Comparison of ENCODE assay signal across 11 cellular contexts in the genomic region with DNA sequence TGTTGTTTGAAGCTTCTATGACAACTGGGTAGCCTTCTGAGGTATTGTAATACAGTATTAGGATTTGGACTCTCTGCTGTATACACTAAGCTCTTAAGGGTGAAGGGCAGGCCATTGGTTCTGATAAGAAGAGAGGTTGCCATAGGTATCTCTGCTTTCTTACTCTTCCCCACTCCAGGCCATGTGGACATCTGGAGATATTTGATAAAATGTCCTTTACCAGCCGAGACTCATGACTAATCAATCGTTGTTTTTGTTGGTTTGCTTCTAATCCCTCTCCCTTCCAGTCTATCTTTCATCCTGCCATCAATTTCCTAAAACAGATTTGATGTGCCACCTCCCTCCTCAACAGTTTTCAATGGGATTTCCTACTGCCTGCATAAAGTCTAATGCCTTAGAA.
DNase-seq lines count a peak whose midpoint lies in the region; ATAC-seq, FAIRE-seq and TF ChIP-seq lines count a peak whose summit lies in the region.
"Had no signal": no experiment of that assay in that cellular context is flagged by ENCODE, and none has a peak within 500 bp of the region (broad histone marks: within the 10 kb centered on the region; RNA-seq: fewer than 3 reads in every experiment).

No MANE protein-coding gene starts in this region.

- H2AK5ac ChIP-seq in mesenchymal stem cell (ENCODE audit: low read length, severe bottlenecking): no peak overlapping the region

- H3K27ac ChIP-seq in HUES64 (ENCODE audit: low read depth, low read length) (peak overlapping the region; percentile 99), astrocyte (ENCODE audit: low read depth, low read length) (peak overlapping the region; percentile 96), mesenchymal stem cell (ENCODE audit: low read length, poor library complexity, severe bottlenecking) (peak overlapping the region; percentile 93)

- TF ChIP-seq CTCF in Calu3 (IDR thresholded peaks at IDR 0.05; ENCODE audit: unreplicated experiment) (no peak), astrocyte (IDR thresholded peaks at IDR 0.05; ENCODE audit: insufficient read depth, low read depth, low read length) (no peak), GM10248 (IDR thresholded peaks at IDR 0.05; ENCODE audit: control extremely low read depth, extremely low read depth, low read depth, missing control alignments) (no peak)

- H3K4me1 Mint-ChIP-seq in Calu3 (ENCODE audit: low read depth, unreplicated experiment): peaks cover 51% of the 10 kb centered on the region
- H3K4me1 Mint-ChIP-seq in astrocyte (ENCODE audit: low read depth, unreplicated experiment): peaks cover 55% of the 10 kb centered on the region

- H3K27me3 Mint-ChIP-seq in Calu3 (ENCODE audit: unreplicated experiment) (no peaks in the 10 kb centered on the region), astrocyte (ENCODE audit: low read depth, unreplicated experiment) (peaks cover under 1% of the 10 kb centered on the region)
- H3K27me3 Mint-ChIP-seq: naive thymus-derived CD4-positive, alpha-beta T cell had no signal

- no peak overlapping the region for H4K91ac ChIP-seq in mesenchymal stem cell (ENCODE audit: low read length)

- no peak overlapping the region for H4K8ac ChIP-seq in mesenchymal stem cell (ENCODE audit: low read length)

- H3K27ac Mint-ChIP-seq in Calu3 (ENCODE audit: unreplicated experiment): peak overlapping the region; percentile 76
- H3K27ac Mint-ChIP-seq in astrocyte (ENCODE audit: unreplicated experiment): peak overlapping the region; percentile 100

- H2BK120ac ChIP-seq in mesenchymal stem cell (ENCODE audit: low read depth, low read length): no peak overlapping the region

- no peak overlapping the region for H2BK5ac ChIP-seq in mesenchymal stem cell (ENCODE audit: low read depth, low read length, poor library complexity, severe bottlenecking)

- H3K27me3 ChIP-seq in HUES64 (ENCODE audit: insufficient read depth, low read length): no peaks in the 10 kb centered on the region
- H3K27me3 ChIP-seq in astrocyte (ENCODE audit: insufficient read depth, low read length): no peaks in the 10 kb centered on the region
- no peaks in the 10 kb centered on the region for H3K27me3 ChIP-seq in mesenchymal stem cell (ENCODE audit: control insufficient read depth in 1 of 2, insufficient read depth in 1 of 2, low read length in 2 of 2)

- POLR2A ChIA-PET in GM10248 (lab: Yijun Ruan, JAX): no interaction called here

- H3K4ac ChIP-seq in mesenchymal stem cell (ENCODE audit: low read depth in 1 of 2, low read length in 2 of 2): no peak overlapping the region

- 82% methylated on average over 2 of the region's 2 CpGs for WGBS in HUES64
- WGBS in mesenchymal stem cell: 11% methylated on average over 2 of the region's 2 CpGs

- peak overlapping the region in 1 of 2 experiments; percentile 8 for H3K18ac ChIP-seq in mesenchymal stem cell (ENCODE audit: low read depth in 1 of 2, low read length in 2 of 2)

- no peaks in the 10 kb centered on the region for H4K20me1 ChIP-seq in astrocyte (ENCODE audit: insufficient read depth, low read length)

- H3K4me1 ChIP-seq in HUES64 (ENCODE audit: insufficient read depth, low read length) (peaks cover 54% of the 10 kb centered on the region), astrocyte (ENCODE audit: insufficient read depth, low read length) (peaks cover 49% of the 10 kb centered on the region), mesenchymal stem cell (ENCODE audit: control insufficient read depth, insufficient read depth, low read depth, low read length) (peaks cover 38% of the 10 kb centered on the region)

- H3K36me3 ChIP-seq in HUES64 (ENCODE audit: insufficient read depth, low read length) (no peaks in the 10 kb centered on the region), astrocyte (ENCODE audit: insufficient read depth, low read length) (no peaks in the 10 kb centered on the region), mesenchymal stem cell (ENCODE audit: control insufficient read depth in 1 of 2, insufficient read depth in 2 of 2, low read depth in 1 of 2, low read length in 2 of 2) (no peaks in the 10 kb centered on the region)

- H3K9me3 Mint-ChIP-seq in Calu3 (ENCODE audit: low read depth, unreplicated experiment) (peaks cover 4% of the 10 kb centered on the region), astrocyte (ENCODE audit: unreplicated experiment) (peaks cover 5% of the 10 kb centered on the region)

- H3K23ac ChIP-seq in mesenchymal stem cell (ENCODE audit: low read length in 2 of 2): no peak overlapping the region

- no peaks in the 10 kb centered on the region for H3K36me3 Mint-ChIP-seq in Calu3 (ENCODE audit: insufficient read depth, unreplicated experiment)
- peaks cover 2% of the 10 kb centered on the region for H3K36me3 Mint-ChIP-seq in astrocyte (ENCODE audit: low read depth, unreplicated experiment)

- no peaks in the 10 kb centered on the region for H3K79me2 ChIP-seq in astrocyte (ENCODE audit: insufficient read depth, low read length)

- H3K9ac ChIP-seq in HUES64 (ENCODE audit: low read depth, low read length) (peak overlapping the region; percentile 68; the same call in 1 of the 2 replicates), astrocyte (ENCODE audit: low read length) (peak overlapping the region; percentile 81), mesenchymal stem cell (ENCODE audit: low read length) (peak overlapping the region; percentile 83)

- intact Hi-C loops in Calu3 (cut with micrococcal nuclease; ENCODE audit: unreplicated experiment): no loop called here

- H2BK12ac ChIP-seq in mesenchymal stem cell (ENCODE audit: low read length in 2 of 2): peak overlapping the region in 1 of 2 experiments; percentile 51

- CTCF ChIA-PET in Calu3 (lab: Charles Lee): interaction anchor here (0.7 to 1.4 kb wide), 3 partner anchors 10 to 142 kb away, joined by 3 to 5 read pairs (median 3); no protein-coding TSS in a partner anchor
- CTCF ChIA-PET in GM10248 (lab: Yijun Ruan, JAX): interaction anchor here (0.6 to 4.5 kb wide), 10 partner anchors 10 to 423 kb away, joined by 3 to 38 read pairs (median 4); no protein-coding TSS in a partner anchor

- no peak for ATAC-seq in GM21381 (IDR thresholded peaks at IDR 0.05; ENCODE audit: unreplicated experiment)

- H2AFZ ChIP-seq in astrocyte (ENCODE audit: low read depth, low read length): peak overlapping the region; percentile 76
- H2AFZ ChIP-seq in mesenchymal stem cell (ENCODE audit: low read depth, low read length): no peak overlapping the region

- H3K4me2 ChIP-seq in astrocyte (ENCODE audit: low read length) (peak overlapping the region; percentile 84), mesenchymal stem cell (ENCODE audit: low read length, poor library complexity, severe bottlenecking) (no peak overlapping the region)

- H2BK15ac ChIP-seq in mesenchymal stem cell (ENCODE audit: low read depth, poor library complexity, severe bottlenecking): no peak overlapping the region

- H3K4me3 ChIP-seq in HUES64 (ENCODE audit: low read length) (no peak overlapping the region), astrocyte (ENCODE audit: insufficient read depth, low read depth, low read length) (no peak overlapping the region), mesenchymal stem cell (ENCODE audit: insufficient read depth in 1 of 2, low read depth in 1 of 2, low read length in 2 of 2) (no peak overlapping the region)

- peaks cover 10% of the 10 kb centered on the region; the same call in 1 of the 2 replicates for H3K9me3 ChIP-seq in HUES64 (ENCODE audit: insufficient read depth, low read depth, low read length)
- no peaks in the 10 kb centered on the region for H3K9me3 ChIP-seq in astrocyte (ENCODE audit: insufficient read depth, low read depth, low read length)
- no peaks in the 10 kb centered on the region for H3K9me3 ChIP-seq in mesenchymal stem cell (ENCODE audit: control insufficient read depth, low read length)

- no peaks in the 10 kb centered on the region for H3K79me1 ChIP-seq in mesenchymal stem cell (replicated peaks; ENCODE audit: low read length, poor library complexity, severe bottlenecking)

- FAIRE-seq in astrocyte (lab: Jason Lieb, UNC): no peak
- FAIRE-seq: TTC549 had no signal

- H3K14ac ChIP-seq in mesenchymal stem cell (ENCODE audit: low read length in 2 of 2): no peak overlapping the region

- DNase-seq in Calu3: no peak
- DNase-seq in astrocyte (ENCODE audit: low read depth): no peak
- no peak for DNase-seq in mesenchymal stem cell
- no peak for DNase-seq in HuH-7 (ENCODE audit: low spot score)
- DNase-seq in GM10248 (ENCODE audit: extremely low spot score): no peak
- no peak for DNase-seq in activated CD8-positive, alpha-beta memory T cell treated with anti-CD3 and anti-CD28 coated beads, Interleukin-2, amount 50 U/mL, for 4 hours
- DNase-seq: NCI-H446 had no signal

- no peak overlapping the region for H3K4me3 Mint-ChIP-seq in Calu3 (ENCODE audit: low read depth, unreplicated experiment)
- no peak overlapping the region for H3K4me3 Mint-ChIP-seq in astrocyte (ENCODE audit: unreplicated experiment)

- no TSS peak for BruUV-seq in Calu3 (replicated peaks; lab: Mats Ljungman, UMichigan)
